Comparison of ENCODE assay signal across 8 cellular contexts in the genomic region with DNA sequence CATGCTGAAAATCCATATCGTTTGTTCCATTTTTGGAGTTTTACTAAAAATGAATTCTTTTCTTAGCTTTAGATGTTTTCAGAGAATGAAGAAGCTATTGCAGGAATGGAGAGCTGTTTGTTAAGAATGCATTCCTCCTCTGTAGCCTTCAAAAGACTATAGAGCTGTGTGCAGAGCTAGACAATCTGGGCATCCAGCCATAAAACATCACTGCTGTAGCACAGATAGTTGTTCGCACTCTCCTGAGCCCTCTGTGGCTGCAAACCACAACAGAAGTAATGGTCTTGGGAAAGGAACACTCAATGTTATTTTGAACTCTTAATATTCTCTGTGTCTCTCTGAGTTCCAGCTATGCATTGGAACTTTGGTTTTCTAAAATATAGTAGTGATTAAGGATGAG. TPM values are rescaled to one million over a fixed set of nuclear protein-coding genes. Genes with fewer than 3 reads are reported as not detected.
A peak's percentile ranks its signal among the peaks of the same experiment; 100 is the strongest.
DNase-seq lines count a peak whose midpoint lies in the region; ATAC-seq and TF ChIP-seq lines count a peak whose summit lies in the region.

No MANE protein-coding gene starts in this region.

- TF ChIP-seq CTCF in right atrium auricular region (IDR thresholded peaks at IDR 0.05), result no peak
- TF ChIP-seq CTCF in MCF 10A (IDR thresholded peaks at IDR 0.05; ENCODE audit: unreplicated experiment), result no peak
- TF ChIP-seq CTCF in GM13976 (IDR thresholded peaks at IDR 0.05; ENCODE audit: borderline replicate concordance, control extremely low read depth, extremely low read depth, insufficient read depth, missing control alignments), result no peak
- no peak for TF ChIP-seq CTCF in spleen (IDR thresholded peaks at IDR 0.05 in 8 of 11, conservative IDR thresholded peaks at IDR 0.05 in 3 of 11)

- H3K4me1 Mint-ChIP-seq in MCF 10A (ENCODE audit: insufficient read depth, unreplicated experiment), result peaks cover 6% of the 10 kb centered on the region

- H3K9me3 ChIP-seq in right atrium auricular region (no peaks in the 10 kb centered on the region), spleen (no peaks in the 10 kb centered on the region)

- H3K9me3 Mint-ChIP-seq in MCF 10A (ENCODE audit: unreplicated experiment), result no peaks in the 10 kb centered on the region

- DNase-seq in Right ventricle myocardium superior, result no peak
- no peak for DNase-seq in right atrium auricular region (ENCODE audit: low spot score)
- DNase-seq in SHP77 (lab: John Stamatoyannopoulos, UW), result peak; percentile 69
- peak; percentile 49 for DNase-seq in MCF 10A (ENCODE audit: unreplicated experiment)
- DNase-seq in middle frontal gyrus (ENCODE audit: extremely low spot score, low spot score), result peak; percentile 66
- no peak for DNase-seq in GM13976 (ENCODE audit: low spot score)
- DNase-seq in spleen, result no peak

- H3K4me3 ChIP-seq in right atrium auricular region (no peak overlapping the region), spleen (no peak overlapping the region)

- ATAC-seq in Right ventricle myocardium superior (ENCODE audit: poor library complexity), result peak; percentile 76
- no peak for ATAC-seq in GM19328 (IDR thresholded peaks at IDR 0.05; ENCODE audit: unreplicated experiment)

- H3K27ac Mint-ChIP-seq in MCF 10A (ENCODE audit: low read depth, unreplicated experiment), result no peak overlapping the region

- peaks cover 0 to 71% of the 10 kb centered on the region in 2 donors for H3K4me1 ChIP-seq in right atrium auricular region
- peaks cover 24 to 87% (median 60%) of the 10 kb centered on the region in 6 donors for H3K4me1 ChIP-seq in spleen

- 31 to 45% (median 38%) methylated on average over 2 of the region's 2 CpGs for WGBS in spleen, 5 donors

- intact Hi-C loops in Right ventricle myocardium superior (cut with DNase I) (loop anchor here (5.0 kb wide), 2 partner anchors 34 to 361 kb away; no protein-coding TSS in a partner anchor), MCF 10A (cut with micrococcal nuclease) (no loop called here), spleen (cut with DNase I; ENCODE audit: low total_unique reads) (no loop called here)

- H3K27ac ChIP-seq in right atrium auricular region (peak overlapping the region in 1 of 2 donors; percentile 79), spleen (no peak overlapping the region)

- BruUV-seq in MCF 10A (replicated peaks; lab: Mats Ljungman, UMichigan), result no TSS peak

- no peaks in the 10 kb centered on the region for H3K27me3 Mint-ChIP-seq in MCF 10A (ENCODE audit: insufficient read depth, unreplicated experiment)

- H3K36me3 Mint-ChIP-seq in MCF 10A (ENCODE audit: insufficient read depth, unreplicated experiment), result no peaks in the 10 kb centered on the region

- no peak overlapping the region for H3K4me3 Mint-ChIP-seq in MCF 10A (ENCODE audit: unreplicated experiment)

- TF ChIP-seq POLR2A in spleen (IDR thresholded peaks at IDR 0.05), result no peak

- H3K36me3 ChIP-seq in right atrium auricular region (no peaks in the 10 kb centered on the region), spleen (no peaks in the 10 kb centered on the region)

- CTCF ChIA-PET in MCF 10A (lab: Yijun Ruan, JAX), result interaction anchor here (0.6 to 1.3 kb wide), 5 partner anchors 14 to 420 kb away, joined by 3 to 6 read pairs (median 4); no protein-coding TSS in a partner anchor

- POLR2A ChIA-PET in MCF 10A (lab: Yijun Ruan, JAX), result interaction anchor here (0.6 to 1.1 kb wide), 4 partner anchors 9 to 552 kb away, joined by 3 to 5 read pairs (median 3); no protein-coding TSS in a partner anchor

- in situ Hi-C loops in GM13976 (cut with MboI; ENCODE audit: low sequenced_read_pairs, unreplicated experiment), result no loop called here

- H3K27me3 ChIP-seq in right atrium auricular region (no peaks in the 10 kb centered on the region), spleen (replicated peaks in 1 of 7) (peaks cover 0 to 13% (median 0%) of the 10 kb centered on the region in 7 donors)

RNA-seq across cellular contexts. Expression of gene TNRC6C, which starts 4.9 kb away (rescaled TPM):
- total RNA-seq in Right ventricle myocardium superior (17.8 TPM), right atrium auricular region (10 to 100 TPM in 1 of 2 donors, 1 to 10 TPM in 1; 8.7 to 13.0 TPM), MCF 10A (2022) (15.7 and 16.4 TPM in 2 replicates), spleen (10 to 100 TPM; 15.1 to 37.0 (median 30.5) TPM)
- 1 to 10 TPM; 1.7 to 4.5 (median 2.8) TPM for polyA plus RNA-seq in spleen

Comparison
In these comparisons a context has a peak if more than half of its experiments do, and no peak if none do; other contexts are left out.
1. DNase-seq: peak in SHP77 (2 of 2), MCF 10A (single experiment) and middle frontal gyrus (single experiment); none in Right ventricle myocardium superior (single experiment), right atrium auricular region (single experiment), GM13976 (single experiment) and spleen (single experiment).